10 cellular contexts compared by ENCODE assay signal in genomic region chr10:33332183-33333031, GRCh38. TPM values are rescaled to one million over a fixed set of nuclear protein-coding genes. Genes with fewer than 3 reads are reported as not detected.
DNase-seq lines count a peak whose midpoint lies in the region; ATAC-seq lines count a peak whose summit lies in the region.
"Had no signal": no experiment of that assay in that cellular context is flagged by ENCODE, and none has a peak within 500 bp of the region (broad histone marks: within the 10 kb centered on the region; RNA-seq: fewer than 3 reads in every experiment).

No MANE protein-coding gene starts in this region.

- ATAC-seq in Right ventricle myocardium inferior, result peak; percentile 1

- H3K27ac ChIP-seq in epithelial cell of prostate (peak overlapping the region; percentile 90), muscle layer of duodenum (ENCODE audit: low read length) (peak overlapping the region; percentile 94), caudate nucleus (ENCODE audit: low read depth, low read length) (no peak overlapping the region)
- H3K27ac ChIP-seq: BLaER1 had no signal

- H3K4me1 ChIP-seq in muscle layer of duodenum (ENCODE audit: control insufficient read depth in 1 of 2, insufficient read depth in 2 of 2, low read length in 2 of 2), result peaks cover 0 to 36% of the 10 kb centered on the region in 2 donors

- no peak for DNase-seq in Right ventricle myocardium inferior (ENCODE audit: missing footprints)
- no peak for DNase-seq in cardiac septum (ENCODE audit: low spot score)
- DNase-seq in epithelial cell of prostate (ENCODE audit: low read depth, low spot score), result no peak
- DNase-seq in caudate nucleus (lab: John Stamatoyannopoulos, UW), result no peak
- DNase-seq in activated naive CD4-positive, alpha-beta T cell treated with anti-CD3 and anti-CD28 coated beads, Interleukin-2, amount 50 U/mL, for 16 hours, result no peak
- DNase-seq in posterior vena cava (ENCODE audit: low spot score), result no peak
- no peak for DNase-seq in NCI-H345 treated with DMSO at 0.1 percent for 48 hours (lab: John Stamatoyannopoulos, UW; ENCODE audit: unreplicated experiment)
- DNase-seq: anterior cingulate cortex had no signal

- intact Hi-C loops in Right ventricle myocardium inferior (cut with DNase I), result loop anchor here (2.0 to 10.0 kb wide), 4 partner anchors 208 to 1306 kb away; no protein-coding TSS in a partner anchor
- intact Hi-C loops in cardiac septum (cut with DNase I), result loop anchor here (5.0 to 10.0 kb wide), 3 partner anchors 60 to 1192 kb away; no protein-coding TSS in a partner anchor
- intact Hi-C loops in posterior vena cava (cut with DNase I), result loop anchor here (5.0 to 10.0 kb wide), 3 partner anchors 135 to 1192 kb away; no protein-coding TSS in a partner anchor

- no peaks in the 10 kb centered on the region for H3K9me3 ChIP-seq in muscle layer of duodenum (ENCODE audit: control insufficient read depth in 1 of 2, low read length in 2 of 2)
- H3K9me3 ChIP-seq: BLaER1 had no signal

- peaks cover 7 to 13% of the 10 kb centered on the region in 2 donors for H3K36me3 ChIP-seq in muscle layer of duodenum (ENCODE audit: control insufficient read depth in 1 of 2, insufficient read depth in 2 of 2, low read length in 2 of 2)
- H3K36me3 ChIP-seq: BLaER1 had no signal

- H3K27me3 ChIP-seq in muscle layer of duodenum (ENCODE audit: low read depth, low read length), result no peaks in the 10 kb centered on the region

- H3K4me3 ChIP-seq in muscle layer of duodenum (ENCODE audit: low read depth in 1 of 2, low read length in 2 of 2), result peak overlapping the region; percentile 90 to 93

RNA-seq across cellular contexts. Expression of gene NRP1, which starts 2.1 kb away (rescaled TPM):
- total RNA-seq in Right ventricle myocardium inferior, result 175 TPM
- 138 TPM for total RNA-seq in cardiac septum
- total RNA-seq in posterior vena cava, result 100 to 1,000 TPM; 123 TPM
